Comparison of ENCODE assay signal across 11 cellular contexts in genomic region chr15:70281811-70282307, GRCh38.
DNase-seq lines count a peak whose midpoint lies in the region; ATAC-seq lines count a peak whose summit lies in the region.
"Had no signal": no experiment of that assay in that cellular context is flagged by ENCODE, and none has a peak within 500 bp of the region (broad histone marks: within the 10 kb centered on the region; RNA-seq: fewer than 3 reads in every experiment).

No MANE protein-coding gene starts in this region.

- peak; percentile 78 for ATAC-seq in HG02610 (IDR thresholded peaks at IDR 0.05; ENCODE audit: unreplicated experiment)
- ATAC-seq in activated T-helper 17 cell treated with anti-CD3 and anti-CD28 coated beads, Interleukin-2, amount 50 U/mL, for 72 hours (replicated peaks) = peak; percentile 94
- no peak for ATAC-seq in HG03378 (IDR thresholded peaks at IDR 0.05; ENCODE audit: unreplicated experiment)
- no peak for ATAC-seq in HG03196 (IDR thresholded peaks at IDR 0.05; ENCODE audit: unreplicated experiment)
- ATAC-seq: left colon had no signal

- H3K27me3 Mint-ChIP-seq in activated T-helper 17 cell treated with anti-CD3 and anti-CD28 coated beads, Interleukin-2, amount 50 U/mL, for 72 hours = no peaks in the 10 kb centered on the region

- H3K4me3 Mint-ChIP-seq in activated T-helper 17 cell treated with anti-CD3 and anti-CD28 coated beads, Interleukin-2, amount 50 U/mL, for 72 hours = no peak overlapping the region
- H3K4me3 Mint-ChIP-seq: activated T-helper 1 cell treated with anti-CD3 and anti-CD28 coated beads, Interleukin-12 subunit alpha, Interleukin-12 subunit beta, Interleukin-2, Interleukin-4 antibody, amounts not matched to agents 30 ng/mL and 10 ng/mL and 1 ng/mL, durations not matched to agents 14 hours and 24 hours and 36 hours had no signal

- no peaks in the 10 kb centered on the region for H3K36me3 Mint-ChIP-seq in activated T-helper 17 cell treated with anti-CD3 and anti-CD28 coated beads, Interleukin-2, amount 50 U/mL, for 72 hours (ENCODE audit: low read depth)

- no peaks in the 10 kb centered on the region for H3K9me3 Mint-ChIP-seq in activated T-helper 17 cell treated with anti-CD3 and anti-CD28 coated beads, Interleukin-2, amount 50 U/mL, for 72 hours
- H3K9me3 Mint-ChIP-seq: activated T-helper 1 cell treated with anti-CD3 and anti-CD28 coated beads, Interleukin-12 subunit alpha, Interleukin-12 subunit beta, Interleukin-2, Interleukin-4 antibody, amounts not matched to agents 30 ng/mL and 10 ng/mL and 1 ng/mL, durations not matched to agents 14 hours and 24 hours and 36 hours had no signal

- no peaks in the 10 kb centered on the region for H3K4me1 Mint-ChIP-seq in activated T-helper 17 cell treated with anti-CD3 and anti-CD28 coated beads, Interleukin-2, amount 50 U/mL, for 72 hours

- DNase-seq in GM03348 (ENCODE audit: low spot score) (peak; percentile 72), medulla oblongata (ENCODE audit: extremely low spot score) (peak; percentile 26), GM19238 (ENCODE audit: insufficient read length, low spot score) (no peak)
- no peak for DNase-seq in stimulated activated CD4-positive, alpha-beta T cell treated with anti-CD3 and anti-CD28 coated beads, Interleukin-15, amount 100 ng/mL, for 24 hours
- DNase-seq: left colon, substantia nigra had no signal

- no peak overlapping the region for H3K27ac Mint-ChIP-seq in activated T-helper 17 cell treated with anti-CD3 and anti-CD28 coated beads, Interleukin-2, amount 50 U/mL, for 72 hours
- H3K27ac Mint-ChIP-seq: activated T-helper 1 cell treated with anti-CD3 and anti-CD28 coated beads, Interleukin-12 subunit alpha, Interleukin-12 subunit beta, Interleukin-2, Interleukin-4 antibody, amounts not matched to agents 30 ng/mL and 10 ng/mL and 1 ng/mL, durations not matched to agents 14 hours and 24 hours and 36 hours had no signal

Comparison
In these comparisons a context has a peak if more than half of its experiments do, and no peak if none do; other contexts are left out.
1. DNase-seq: peak in GM03348 (single experiment) and medulla oblongata (single experiment); none in stimulated activated CD4-positive, alpha-beta T cell treated with anti-CD3 and anti-CD28 coated beads, Interleukin-15, amount 100 ng/mL, for 24 hours (single experiment) and GM19238 (single experiment).
2. ATAC-seq: peak in HG02610 (single experiment) and activated T-helper 17 cell treated with anti-CD3 and anti-CD28 coated beads, Interleukin-2, amount 50 U/mL, for 72 hours (single experiment); none in HG03378 (single experiment) and HG03196 (single experiment).